8 cellular contexts compared by ENCODE assay signal in the genomic region with DNA sequence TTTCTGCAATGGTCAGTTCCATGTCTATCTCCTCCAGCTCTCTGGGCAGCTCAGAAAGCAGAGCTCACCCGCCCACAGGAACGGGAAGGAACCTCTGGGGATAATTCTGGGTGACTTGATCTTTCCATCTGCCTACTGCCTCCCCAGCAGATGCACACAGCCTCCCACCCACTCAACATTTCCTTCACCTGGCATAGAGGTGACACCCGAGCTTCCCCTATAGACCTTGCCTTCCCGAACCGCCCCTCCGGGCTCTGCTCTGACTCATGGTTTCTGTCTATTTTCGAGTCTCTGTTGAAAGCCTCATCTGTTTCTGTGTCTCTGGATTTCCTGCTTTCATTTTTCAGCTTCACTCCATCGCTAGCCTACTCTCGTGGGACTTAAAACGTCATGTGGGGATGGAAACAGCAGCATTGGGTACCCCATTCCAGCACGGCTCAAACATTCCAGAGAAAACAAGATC. TPM values are rescaled to one million over a fixed set of nuclear protein-coding genes. Genes with fewer than 3 reads are reported as not detected.
DNase-seq lines count a peak whose midpoint lies in the region; ATAC-seq, FAIRE-seq and TF ChIP-seq lines count a peak whose summit lies in the region.

No MANE protein-coding gene starts in this region.

- peak; percentile 73 for ATAC-seq in GM18907 (IDR thresholded peaks at IDR 0.05; ENCODE audit: unreplicated experiment)
- peak; percentile 82 for ATAC-seq in HG03025 (IDR thresholded peaks at IDR 0.05; ENCODE audit: low FRiP score, unreplicated experiment)
- peak; percentile 88 for ATAC-seq in activated B cell treated with CpG ODN at 0.5 μM for 24 hours (ENCODE audit: low read depth)
- ATAC-seq in pancreas = peak in 3 of 4 donors; percentile 43 to 67 (median 49)
- ATAC-seq in upper lobe of right lung = peak; percentile 53

- FAIRE-seq in pancreas (lab: Jason Lieb, UNC) = no peak

- peak overlapping the region; percentile 39 for H3K27ac ChIP-seq in cingulate gyrus (ENCODE audit: low read depth, low read length)
- no peak overlapping the region for H3K27ac ChIP-seq in pancreas
- no peak overlapping the region for H3K27ac ChIP-seq in upper lobe of right lung

- TF ChIP-seq CTCF in activated B cell treated with CpG ODN at 0.5 μM for 24 hours (IDR thresholded peaks at IDR 0.05) (no peak), pancreas (IDR thresholded peaks at IDR 0.05) (no peak), upper lobe of right lung (IDR thresholded peaks at IDR 0.05) (no peak)

- 75 to 79% methylated on average over 11 of the region's 11 CpGs for WGBS in pancreas, 2 donors

- peak overlapping the region; percentile 87 for H3K27ac Mint-ChIP-seq in activated B cell treated with CpG ODN at 0.5 μM for 24 hours

- H3K4me3 ChIP-seq in pancreas (no peak overlapping the region), upper lobe of right lung (no peak overlapping the region)

- intact Hi-C loops in activated B cell treated with CpG ODN at 0.5 μM for 24 hours (cut with micrococcal nuclease) = loop anchor here (1.0 to 2.0 kb wide), 2 partner anchors 11 to 39 kb away; a partner anchor contains a TSS
- intact Hi-C loops in pancreas (cut with DNase I) = no loop called here
- intact Hi-C loops in upper lobe of right lung (cut with DNase I) = no loop called here

- peaks cover 65% of the 10 kb centered on the region for H3K4me1 Mint-ChIP-seq in activated B cell treated with CpG ODN at 0.5 μM for 24 hours

- H3K27me3 ChIP-seq in pancreas (no peaks in the 10 kb centered on the region), upper lobe of right lung (no peaks in the 10 kb centered on the region)

- H3K4me1 ChIP-seq in pancreas (no peaks in the 10 kb centered on the region), upper lobe of right lung (peaks cover 13% of the 10 kb centered on the region)

- POLR2A ChIA-PET in activated B cell treated with CpG ODN at 0.5 μM for 24 hours (lab: Charles Lee) = interaction anchor here (0.6 to 4.9 kb wide), 11 partner anchors 10 to 129 kb away, joined by 3 to 54 read pairs (median 6); a partner anchor contains a TSS

- H3K27me3 Mint-ChIP-seq in activated B cell treated with CpG ODN at 0.5 μM for 24 hours = no peaks in the 10 kb centered on the region

- peaks cover 26% of the 10 kb centered on the region for H3K36me3 Mint-ChIP-seq in activated B cell treated with CpG ODN at 0.5 μM for 24 hours (ENCODE audit: low read depth)

- CTCF ChIA-PET in activated B cell treated with CpG ODN at 0.5 μM for 24 hours (lab: Charles Lee) = interaction anchor here (0.7 to 1.6 kb wide), 5 partner anchors 10 to 162 kb away, joined by 3 to 8 read pairs (median 4); a partner anchor contains a TSS

- H3K9me3 Mint-ChIP-seq in activated B cell treated with CpG ODN at 0.5 μM for 24 hours = no peaks in the 10 kb centered on the region

- H3K36me3 ChIP-seq in pancreas (peaks cover under 1 to 14% (median 5%) of the 10 kb centered on the region in 3 donors), upper lobe of right lung (peaks cover 16% of the 10 kb centered on the region)

- peak; percentile 46 for DNase-seq in activated B cell treated with CpG ODN at 0.5 μM for 24 hours
- no peak for DNase-seq in pancreas
- no peak for DNase-seq in upper lobe of right lung
- no peak for DNase-seq in cerebellar nuclear complex (lab: John Stamatoyannopoulos, UW)
- no peak for DNase-seq in SKM-1 treated with dmso at 0.1 percent for 144 hours (lab: John Stamatoyannopoulos, UW; ENCODE audit: unreplicated experiment)

- H3K9me3 ChIP-seq in pancreas (no peaks in the 10 kb centered on the region), upper lobe of right lung (no peaks in the 10 kb centered on the region)

- peak overlapping the region; percentile 76 for H3K4me3 Mint-ChIP-seq in activated B cell treated with CpG ODN at 0.5 μM for 24 hours

RNA-seq across cellular contexts. Expression of a gene that starts 11.4 kb away (rescaled TPM):
- total RNA-seq in activated B cell treated with CpG ODN at 0.5 μM for 24 hours (116 and 119 TPM in 2 replicates), pancreas (10 to 100 TPM; 13.9 to 31.1 (median 20.2) TPM), upper lobe of right lung (52.7 TPM)
- polyA plus RNA-seq in pancreas = 10 to 100 TPM; 25.9 to 39.7 TPM

RNA-seq across cellular contexts. Expression of a gene that starts 11.6 kb away (rescaled TPM):
- total RNA-seq in activated B cell treated with CpG ODN at 0.5 μM for 24 hours = 67.6 and 71.3 TPM in 2 replicates
- 10 to 100 TPM; 11.3 to 24.1 (median 19.2) TPM for total RNA-seq in pancreas
- polyA plus RNA-seq in pancreas = 10 to 100 TPM; 23.3 to 34.0 TPM
- total RNA-seq in upper lobe of right lung = 34.7 TPM

RNA-seq across cellular contexts. Expression of a gene that starts 21.0 kb away (rescaled TPM):
- total RNA-seq in activated B cell treated with CpG ODN at 0.5 μM for 24 hours (50.8 and 55.2 TPM in 2 replicates), pancreas (10 to 100 TPM; 11.7 to 15.4 (median 14.7) TPM), upper lobe of right lung (25.7 TPM)
- 10 to 100 TPM; 10.6 to 17.6 TPM for polyA plus RNA-seq in pancreas

RNA-seq across cellular contexts. Expression of a gene that starts 39.2 kb away (rescaled TPM):
- total RNA-seq in activated B cell treated with CpG ODN at 0.5 μM for 24 hours (87.6 and 96.7 TPM in 2 replicates), pancreas (10 to 100 TPM in 1 of 6 donors, 1 to 10 TPM in 5; 4.4 to 10.8 (median 6.7) TPM), upper lobe of right lung (29.4 TPM)
- polyA plus RNA-seq in pancreas = 1 to 10 TPM; 8.5 to 9.3 TPM

RNA-seq across cellular contexts. Expression of a gene that starts 44.6 kb away (rescaled TPM):
- total RNA-seq in activated B cell treated with CpG ODN at 0.5 μM for 24 hours (103 and 107 TPM in 2 replicates), pancreas (10 to 100 TPM; 21.0 to 33.1 (median 23.0) TPM), upper lobe of right lung (63.7 TPM)
- polyA plus RNA-seq in pancreas = 100 to 1,000 TPM in 1 of 2 donors, 10 to 100 TPM in 1; 45.7 to 105 TPM
